Comparison of ENCODE assay signal across 16 cellular contexts in the genomic region with DNA sequence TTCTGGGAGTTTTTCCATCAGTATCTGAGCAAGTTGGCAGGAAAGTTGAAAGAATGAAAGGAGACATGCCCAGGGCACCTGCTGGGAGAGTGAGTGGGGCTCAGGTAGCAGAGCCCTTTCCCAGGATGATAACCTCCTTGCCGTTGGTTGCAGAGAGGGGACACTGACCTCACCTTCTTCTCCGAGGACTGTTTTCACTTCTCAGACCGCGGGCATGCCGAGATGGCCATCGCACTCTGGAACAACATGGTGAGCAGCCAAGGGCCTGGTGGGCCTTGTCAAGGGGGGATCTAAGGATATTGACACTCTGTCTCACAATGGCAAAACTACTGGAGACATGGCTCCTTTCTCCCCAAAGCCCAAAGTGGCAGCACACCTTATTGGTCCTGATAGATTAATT.
"Had no signal": no experiment of that assay in that cellular context is flagged by ENCODE, and none has a peak within 500 bp of the region (broad histone marks: within the 10 kb centered on the region; RNA-seq: fewer than 3 reads in every experiment).

No MANE protein-coding gene starts in this region.

- H3K27ac ChIP-seq: neutrophil, WERI-Rb-1 had no signal

- H3K4me1 ChIP-seq: adrenal gland had no signal

- DNase-seq: activated CD4-positive, alpha-beta T cell treated with anti-CD3 and anti-CD28 coated beads, Interleukin-2, amount 50 U/mL, for 4 hours; activated gamma-delta T cell treated with Interleukin-2 at 50 U/mL for 16 hours; effector memory CD8-positive, alpha-beta T cell; foreskin melanocyte; head of caudate nucleus; kidney; naive thymus-derived CD4-positive, alpha-beta T cell; pancreas; stimulated activated naive B cell treated with anti-CD40 and anti-IgM and Interleukin-4, amounts not matched to agents 10 μg/mL and 1 μg/mL and 100 μg/mL, for 72 hours; upper lobe of left lung; WERI-Rb-1 had no signal

- H3K4me3 ChIP-seq: adrenal gland, pancreas, upper lobe of left lung had no signal

- ATAC-seq: activated naive CD4-positive, alpha-beta T cell treated with anti-CD3 and anti-CD28 coated beads, Interleukin-2, amount 50 U/mL, for 72 hours; effector memory CD8-positive, alpha-beta T cell; left lobe of liver; naive thymus-derived CD4-positive, alpha-beta T cell; stimulated activated naive B cell treated with anti-CD40 and anti-IgM and Interleukin-4, amounts not matched to agents 10 μg/mL and 1 μg/mL and 100 μg/mL, for 72 hours had no signal

- H3K27ac Mint-ChIP-seq: activated naive CD4-positive, alpha-beta T cell treated with anti-CD3 and anti-CD28 coated beads, Interleukin-2, amount 50 U/mL, for 72 hours; effector memory CD8-positive, alpha-beta T cell; memory B cell; stimulated activated naive B cell treated with anti-CD40 and anti-IgM and Interleukin-4, amounts not matched to agents 10 μg/mL and 1 μg/mL and 100 μg/mL, for 72 hours had no signal

- H3K9me3 Mint-ChIP-seq: activated naive CD4-positive, alpha-beta T cell treated with anti-CD3 and anti-CD28 coated beads, Interleukin-2, amount 50 U/mL, for 72 hours; effector memory CD8-positive, alpha-beta T cell; memory B cell; naive thymus-derived CD4-positive, alpha-beta T cell; stimulated activated naive B cell treated with anti-CD40 and anti-IgM and Interleukin-4, amounts not matched to agents 10 μg/mL and 1 μg/mL and 100 μg/mL, for 72 hours had no signal

- H3K36me3 ChIP-seq: adrenal gland, pancreas, upper lobe of left lung, WERI-Rb-1 had no signal

- H3K36me3 Mint-ChIP-seq: memory B cell; stimulated activated naive B cell treated with anti-CD40 and anti-IgM and Interleukin-4, amounts not matched to agents 10 μg/mL and 1 μg/mL and 100 μg/mL, for 72 hours had no signal

- H3K4me3 Mint-ChIP-seq: effector memory CD8-positive, alpha-beta T cell; memory B cell; naive thymus-derived CD4-positive, alpha-beta T cell; stimulated activated naive B cell treated with anti-CD40 and anti-IgM and Interleukin-4, amounts not matched to agents 10 μg/mL and 1 μg/mL and 100 μg/mL, for 72 hours had no signal

- H3K27me3 Mint-ChIP-seq: effector memory CD8-positive, alpha-beta T cell; memory B cell; naive thymus-derived CD4-positive, alpha-beta T cell had no signal

- H3K4me1 Mint-ChIP-seq: memory B cell had no signal

- H3K9me3 ChIP-seq: adrenal gland, neutrophil, pancreas, upper lobe of left lung had no signal

- H3K27me3 ChIP-seq: adrenal gland, neutrophil, pancreas, upper lobe of left lung had no signal
